Comparison of ENCODE assay signal across 8 cellular contexts in the genomic region with DNA sequence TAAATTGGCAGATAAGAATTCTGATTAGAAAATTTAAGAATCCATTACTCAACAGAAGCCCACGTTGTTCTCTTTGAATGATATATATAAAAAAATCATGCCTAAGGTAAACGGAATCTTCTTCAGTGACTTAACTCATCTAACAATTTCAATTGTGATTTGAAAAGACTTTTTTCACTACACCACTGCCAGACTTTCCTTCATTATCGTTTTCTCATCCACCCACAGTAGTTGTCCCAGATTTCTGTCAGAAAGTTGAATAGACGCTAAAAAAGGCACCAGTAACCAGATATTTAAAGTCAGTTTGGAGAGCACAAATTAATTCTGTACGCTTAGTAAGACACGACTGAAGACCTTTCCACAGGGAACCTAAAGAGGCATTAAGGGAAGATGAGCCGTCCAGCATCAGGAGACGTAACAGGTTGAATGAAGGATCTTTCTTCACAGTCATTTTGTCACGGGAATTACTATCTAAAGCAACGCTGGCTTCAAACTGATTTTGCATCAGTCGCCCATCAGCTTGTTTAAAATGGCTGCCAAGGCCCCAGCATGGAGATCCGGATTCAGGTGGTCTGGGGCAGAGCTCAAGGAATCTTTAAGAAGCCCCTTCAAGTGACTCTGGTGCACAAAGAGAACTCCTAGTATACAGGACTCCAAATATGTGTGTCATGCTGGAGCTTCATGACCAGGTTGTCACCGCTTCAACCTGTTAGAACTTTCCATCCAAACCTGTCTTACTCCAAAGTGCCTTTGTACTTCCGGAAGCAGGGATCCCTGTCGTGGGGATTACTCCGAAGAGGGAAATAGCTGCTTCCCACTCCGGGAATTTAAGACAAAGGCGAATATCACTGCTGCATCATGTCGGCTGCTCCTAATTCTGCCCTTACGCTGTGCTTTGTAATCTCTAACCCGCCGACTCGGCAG. TPM values are rescaled to one million over a fixed set of nuclear protein-coding genes. Genes with fewer than 3 reads are reported as not detected.
DNase-seq lines count a peak whose midpoint lies in the region; ATAC-seq and TF ChIP-seq lines count a peak whose summit lies in the region.

No MANE protein-coding gene starts in this region.

- peak overlapping the region; percentile 98 for H3K4me3 Mint-ChIP-seq in T-helper 1 cell treated with Interleukin-12 subunit alpha and Interleukin-12 subunit beta and Interleukin-4 antibody, amounts not matched to agents 30 μg/mL and 1 μg/mL, for 36 hours

- WGBS in mesodermal cell (ENCODE audit: insufficient coverage in 2 of 2), 2 experiments = 21% methylated on average over 19 to 21 of the region's 23 CpGs
- WGBS in urinary bladder = 22% methylated on average over 23 of the region's 23 CpGs

- intact Hi-C loops in colonic mucosa (cut with DNase I) = no loop called here

- no peaks in the 10 kb centered on the region for H3K9me3 Mint-ChIP-seq in T-helper 1 cell treated with Interleukin-12 subunit alpha and Interleukin-12 subunit beta and Interleukin-4 antibody, amounts not matched to agents 30 μg/mL and 1 μg/mL, for 36 hours

- no peak for ATAC-seq in GM19463 (IDR thresholded peaks at IDR 0.05; ENCODE audit: unreplicated experiment)

- H3K36me3 ChIP-seq in colonic mucosa (no peaks in the 10 kb centered on the region), mesodermal cell (ENCODE audit: control insufficient read depth, insufficient read depth, low read length) (peaks cover 26% of the 10 kb centered on the region), urinary bladder (ENCODE audit: insufficient read depth) (no peaks in the 10 kb centered on the region)

- peak overlapping the region; percentile 74 for H3K4me3 ChIP-seq in colonic mucosa
- peak overlapping the region; percentile 62 for H3K4me3 ChIP-seq in mesodermal cell (ENCODE audit: extremely low read depth, insufficient read depth, low read length, poor library complexity, severe bottlenecking)
- peak overlapping the region; percentile 79 for H3K4me3 ChIP-seq in urinary bladder (ENCODE audit: low read depth, low read length)

- H3K4me1 ChIP-seq in colonic mucosa (peaks cover 11% of the 10 kb centered on the region), mesodermal cell (ENCODE audit: control insufficient read depth, insufficient read depth, low read length, poor library complexity, severe bottlenecking) (no peaks in the 10 kb centered on the region), urinary bladder (ENCODE audit: insufficient read depth) (no peaks in the 10 kb centered on the region)

- peak overlapping the region; percentile 98 for H3K27ac ChIP-seq in colonic mucosa
- H3K27ac ChIP-seq in mesodermal cell (ENCODE audit: low read depth, low read length, severe bottlenecking) = peak overlapping the region; percentile 78
- peak overlapping the region; percentile 93 for H3K27ac ChIP-seq in urinary bladder (ENCODE audit: low read depth)

- DNase-seq in T-helper 1 cell (no peak), OCI-M2 (lab: John Stamatoyannopoulos, UW; ENCODE audit: unreplicated experiment) (peak; percentile 68), colonic mucosa (no peak)
- no peak for DNase-seq in activated CD8-positive, alpha-beta memory T cell treated with anti-CD3 and anti-CD28 coated beads, Interleukin-2, amount 50 U/mL, for 4 hours

- no peak for TF ChIP-seq CTCF in colonic mucosa (IDR thresholded peaks at IDR 0.05)

- H3K27ac Mint-ChIP-seq in T-helper 1 cell treated with Interleukin-12 subunit alpha and Interleukin-12 subunit beta and Interleukin-4 antibody, amounts not matched to agents 30 μg/mL and 1 μg/mL, for 36 hours = peak overlapping the region; percentile 93

- H3K9ac ChIP-seq in colonic mucosa (ENCODE audit: low read depth in 2 of 2, low read length in 2 of 2) = peak overlapping the region; percentile 96 to 99

- peaks cover 32% of the 10 kb centered on the region for H3K4me1 Mint-ChIP-seq in T-helper 1 cell treated with Interleukin-12 subunit alpha and Interleukin-12 subunit beta and Interleukin-4 antibody, amounts not matched to agents 30 μg/mL and 1 μg/mL, for 36 hours (ENCODE audit: low read depth)

- H3K27me3 Mint-ChIP-seq in T-helper 1 cell treated with Interleukin-12 subunit alpha and Interleukin-12 subunit beta and Interleukin-4 antibody, amounts not matched to agents 30 μg/mL and 1 μg/mL, for 36 hours (ENCODE audit: low read depth) = peaks cover 21% of the 10 kb centered on the region

- H3K9me3 ChIP-seq in colonic mucosa (no peaks in the 10 kb centered on the region), mesodermal cell (ENCODE audit: control insufficient read depth, low read length) (no peaks in the 10 kb centered on the region)

- peaks cover 17% of the 10 kb centered on the region for H3K36me3 Mint-ChIP-seq in T-helper 1 cell treated with Interleukin-12 subunit alpha and Interleukin-12 subunit beta and Interleukin-4 antibody, amounts not matched to agents 30 μg/mL and 1 μg/mL, for 36 hours (ENCODE audit: low read depth)

- H3K27me3 ChIP-seq in colonic mucosa = no peaks in the 10 kb centered on the region

RNA-seq across cellular contexts. Expression of a gene that starts 1.2 kb away (rescaled TPM):
- total RNA-seq in colonic mucosa (100 to 1,000 TPM; 224 to 360 TPM), urinary bladder (144 TPM)
- polyA plus RNA-seq in mesodermal cell (2013, experiment 1 of 2) = 143 TPM
- polyA plus RNA-seq in mesodermal cell (2013, experiment 2 of 2) = 174 TPM
- 207 TPM for polyA plus RNA-seq in urinary bladder

RNA-seq across cellular contexts. Expression of a gene that starts 6.1 kb away (rescaled TPM):
- total RNA-seq in colonic mucosa (1 to 10 TPM; 3.2 to 6.5 TPM), urinary bladder (6.8 TPM)
- polyA plus RNA-seq in mesodermal cell (2013, experiment 1 of 2) = 0.33 TPM
- 0.10 TPM for polyA plus RNA-seq in mesodermal cell (2013, experiment 2 of 2)
- 5.7 TPM for polyA plus RNA-seq in urinary bladder

RNA-seq across cellular contexts. Expression of a gene that starts 30.1 kb away (rescaled TPM):
- 1 to 10 TPM in 1 of 2 donors, under 1 TPM in 1; 0.93 to 5.3 TPM for total RNA-seq in colonic mucosa
- 1.5 TPM for polyA plus RNA-seq in mesodermal cell (2013, experiment 1 of 2)
- polyA plus RNA-seq in mesodermal cell (2013, experiment 2 of 2) = 0.81 TPM
- total RNA-seq in urinary bladder = 1.1 TPM
- 1.5 TPM for polyA plus RNA-seq in urinary bladder
